22 cellular contexts compared by ENCODE assay signal in the genomic region with DNA sequence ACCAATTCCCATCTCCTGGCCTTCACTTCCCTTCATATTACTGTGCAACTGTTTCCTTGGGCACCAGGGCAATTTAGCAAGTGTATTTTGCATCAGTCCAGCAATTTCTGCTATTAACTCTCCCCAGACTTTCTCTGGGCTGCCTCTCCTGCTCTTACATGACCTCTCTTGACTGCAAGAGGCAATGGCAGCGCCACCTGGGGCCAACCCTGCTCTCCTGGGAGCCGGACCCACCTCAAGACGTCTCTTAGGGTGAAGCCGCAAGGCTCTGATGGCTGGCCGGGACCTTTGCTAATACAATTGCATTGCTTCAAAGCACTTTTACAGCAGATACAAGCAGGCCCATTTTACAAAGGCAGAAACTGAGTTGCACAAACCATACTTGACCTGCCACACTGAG.
DNase-seq lines count a peak whose midpoint lies in the region; TF ChIP-seq lines count a peak whose summit lies in the region.
"Had no signal": no experiment of that assay in that cellular context is flagged by ENCODE, and none has a peak within 500 bp of the region (broad histone marks: within the 10 kb centered on the region; RNA-seq: fewer than 3 reads in every experiment).

No MANE protein-coding gene starts in this region.

- peaks cover 10% of the 10 kb centered on the region for H3K4me1 Mint-ChIP-seq in MCF 10A (ENCODE audit: insufficient read depth, unreplicated experiment)
- H3K4me1 Mint-ChIP-seq: CD4-positive, CD25-positive, alpha-beta regulatory T cell; CD8-positive, alpha-beta memory T cell had no signal

- H2AFZ ChIP-seq in Karpas-422 (ENCODE audit: low read length) = no peak overlapping the region
- no peak overlapping the region for H2AFZ ChIP-seq in neuronal stem cell (ENCODE audit: low read length)

- H3K27ac Mint-ChIP-seq in MCF 10A (ENCODE audit: low read depth, unreplicated experiment) = no peak overlapping the region
- H3K27ac Mint-ChIP-seq: CD4-positive, CD25-positive, alpha-beta regulatory T cell; CD8-positive, alpha-beta memory T cell; H9 had no signal

- H3K27me3 ChIP-seq in BE2C (no peaks in the 10 kb centered on the region), Karpas-422 (ENCODE audit: low read length) (no peaks in the 10 kb centered on the region), WERI-Rb-1 (ENCODE audit: insufficient read depth, low read depth, severe bottlenecking) (no peaks in the 10 kb centered on the region), neuronal stem cell (ENCODE audit: control insufficient read depth in 3 of 3, insufficient read depth in 3 of 3, low read depth in 1 of 3, low read length in 3 of 3) (peaks cover 0 to 51% (median 0%) of the 10 kb centered on the region in 3 experiments)
- H3K27me3 ChIP-seq: BLaER1 treated with 17β-estradiol and CSF1 and Interleukin-3, amounts not matched to agents 10 nM and 100 nM had no signal

- H3K9me3 Mint-ChIP-seq in MCF 10A (ENCODE audit: unreplicated experiment) = peaks cover 8% of the 10 kb centered on the region
- H3K9me3 Mint-ChIP-seq: H9 had no signal

- no peaks in the 10 kb centered on the region for H3K9me2 ChIP-seq in Karpas-422 (replicated peaks; ENCODE audit: insufficient read depth, low read length)

- no peak overlapping the region for H3K23ac ChIP-seq in neuronal stem cell (ENCODE audit: low read depth, low read length, poor library complexity)

- no CpG with 5 or more reads among the region's 5 CpGs for WGBS in neuronal stem cell (ENCODE audit: extremely low coverage in 2 of 2, insufficient read length in 2 of 2, insufficient replicate concordance in 1 of 2), 2 donors

- H3K4me2 ChIP-seq in Karpas-422 (ENCODE audit: low read depth, low read length, poor library complexity, severe bottlenecking) = no peak overlapping the region
- no peak overlapping the region for H3K4me2 ChIP-seq in neuronal stem cell (ENCODE audit: insufficient read depth, low read length, poor library complexity, severe bottlenecking)
- H3K4me2 ChIP-seq: A549 had no signal

- intact Hi-C loops in MCF 10A (cut with micrococcal nuclease) = no loop called here

- H3K4ac ChIP-seq in neuronal stem cell (ENCODE audit: low read length) = no peak overlapping the region

- no peak overlapping the region for H2AK5ac ChIP-seq in neuronal stem cell (ENCODE audit: low read depth, low read length)

- POLR2A ChIA-PET in MCF 10A (lab: Yijun Ruan, JAX) = no interaction called here

- peaks cover 4% of the 10 kb centered on the region for H3K79me1 ChIP-seq in neuronal stem cell (ENCODE audit: low read depth, low read length)

- no TSS peak for BruUV-seq in MCF 10A (replicated peaks; lab: Mats Ljungman, UMichigan)

- H3K79me2 ChIP-seq in Karpas-422 (ENCODE audit: low read length) = no peaks in the 10 kb centered on the region

- H3K9ac ChIP-seq in Karpas-422 (ENCODE audit: low read length) = no peak overlapping the region
- H3K9ac ChIP-seq in neuronal stem cell (ENCODE audit: low read depth, low read length, poor library complexity) = no peak overlapping the region
- H3K9ac ChIP-seq: BLaER1 treated with 17β-estradiol and CSF1 and Interleukin-3, amounts not matched to agents 10 nM and 100 nM had no signal

- CTCF ChIA-PET in MCF 10A (lab: Yijun Ruan, JAX) = no interaction called here

- H2BK5ac ChIP-seq in neuronal stem cell (ENCODE audit: low read length) = no peak overlapping the region

- H3K4me3 Mint-ChIP-seq in MCF 10A (ENCODE audit: unreplicated experiment) = no peak overlapping the region
- H3K4me3 Mint-ChIP-seq: CD4-positive, CD25-positive, alpha-beta regulatory T cell; CD8-positive, alpha-beta memory T cell; H9; IgD-negative memory B cell had no signal

- H3K36me3 ChIP-seq in BE2C (no peaks in the 10 kb centered on the region), Karpas-422 (ENCODE audit: insufficient read depth, low read length) (no peaks in the 10 kb centered on the region), WERI-Rb-1 (no peaks in the 10 kb centered on the region), neuronal stem cell (replicated peaks in 1 of 2; ENCODE audit: control insufficient read depth in 2 of 2, insufficient read depth in 2 of 2, low read length in 2 of 2) (no peaks in the 10 kb centered on the region)
- H3K36me3 ChIP-seq: BLaER1 treated with 17β-estradiol and CSF1 and Interleukin-3, amounts not matched to agents 10 nM and 100 nM had no signal

- no peak overlapping the region for H4K8ac ChIP-seq in neuronal stem cell (ENCODE audit: low read depth, low read length)

- no peaks in the 10 kb centered on the region for H3K36me3 Mint-ChIP-seq in MCF 10A (ENCODE audit: insufficient read depth, unreplicated experiment)
- H3K36me3 Mint-ChIP-seq: CD4-positive, CD25-positive, alpha-beta regulatory T cell; IgD-negative memory B cell had no signal

- peak; percentile 13; the same call in 1 of the 2 replicates for TF ChIP-seq CTCF in BE2C (IDR thresholded peaks at IDR 0.05; ENCODE audit: low read depth, low read length)
- TF ChIP-seq CTCF in WERI-Rb-1 (IDR thresholded peaks at IDR 0.05; ENCODE audit: low read depth, low read length) = peak; percentile 13; the same call in 1 of the 2 replicates
- TF ChIP-seq CTCF in MCF 10A (IDR thresholded peaks at IDR 0.05; ENCODE audit: unreplicated experiment) = no peak

- H3K27ac ChIP-seq in Karpas-422 (ENCODE audit: low read length) (no peak overlapping the region), WERI-Rb-1 (no peak overlapping the region), neuronal stem cell (replicated peaks; ENCODE audit: low read length) (no peak overlapping the region)
- H3K27ac ChIP-seq: 22Rv1; A549; BLaER1 treated with 17β-estradiol and CSF1 and Interleukin-3, amounts not matched to agents 10 nM and 100 nM had no signal

- H3K9me3 ChIP-seq in BE2C = peaks cover 5% of the 10 kb centered on the region; the same call in 1 of the 2 replicates
- no peaks in the 10 kb centered on the region for H3K9me3 ChIP-seq in Karpas-422 (ENCODE audit: low read length)
- no peaks in the 10 kb centered on the region for H3K9me3 ChIP-seq in WERI-Rb-1 (ENCODE audit: severe bottlenecking)
- H3K9me3 ChIP-seq in neuronal stem cell (replicated peaks in 1 of 2; ENCODE audit: control insufficient read depth in 2 of 2, insufficient read depth in 1 of 2, low read depth in 1 of 2, low read length in 2 of 2) = peaks cover 0 to 2% of the 10 kb centered on the region in 2 donors
- H3K9me3 ChIP-seq: A549; BLaER1 treated with 17β-estradiol and CSF1 and Interleukin-3, amounts not matched to agents 10 nM and 100 nM had no signal

- peaks cover 29% of the 10 kb centered on the region for H3K27me3 Mint-ChIP-seq in MCF 10A (ENCODE audit: insufficient read depth, unreplicated experiment)

- H3K4me1 ChIP-seq in BE2C = peaks cover 46% of the 10 kb centered on the region
- H3K4me1 ChIP-seq in Karpas-422 (ENCODE audit: low read length) = no peaks in the 10 kb centered on the region
- H3K4me1 ChIP-seq in neuronal stem cell (ENCODE audit: control insufficient read depth in 2 of 2, insufficient read depth in 1 of 2, low read depth in 1 of 2, low read length in 2 of 2) = peaks cover 0 to 3% of the 10 kb centered on the region in 2 donors
- H3K4me1 ChIP-seq: A549 had no signal

- H4K91ac ChIP-seq in neuronal stem cell (ENCODE audit: low read depth, low read length, poor library complexity) = no peak overlapping the region

- H2BK120ac ChIP-seq in neuronal stem cell (ENCODE audit: low read depth, low read length) = no peak overlapping the region

- DNase-seq in BE2C (no peak), Karpas-422 (peak; percentile 41), WERI-Rb-1 (no peak), neuronal stem cell (ENCODE audit: low spot score) (no peak), MCF 10A (ENCODE audit: unreplicated experiment) (no peak), NCI-H446 (lab: John Stamatoyannopoulos, UW) (no peak), NCI-H2029 treated with DMSO at 0.1 percent for 48 hours (lab: John Stamatoyannopoulos, UW) (no peak)
- DNase-seq: AML-193; CD4-positive, CD25-positive, alpha-beta regulatory T cell; CD8-positive, alpha-beta memory T cell; COR-L47; DMS 273 treated with DMSO at 0.1 percent for 48 hours; DMS53; DND-41; EL; H9; KBM-7 had no signal

- H3K4me3 ChIP-seq in BE2C (ENCODE audit: low read depth, low read length) (no peak overlapping the region), Karpas-422 (ENCODE audit: low read length) (no peak overlapping the region), WERI-Rb-1 (ENCODE audit: low read depth, low read length) (no peak overlapping the region), neuronal stem cell (ENCODE audit: low read length in 2 of 2) (no peak overlapping the region)
- H3K4me3 ChIP-seq: A549; BLaER1 treated with 17β-estradiol and CSF1 and Interleukin-3, amounts not matched to agents 10 nM and 100 nM; GM12878 had no signal

- no peak overlapping the region for H2BK12ac ChIP-seq in neuronal stem cell (ENCODE audit: low read length)

- no peak overlapping the region for H2BK15ac ChIP-seq in neuronal stem cell (ENCODE audit: low read length)

- H3K18ac ChIP-seq in neuronal stem cell (ENCODE audit: low read length) = no peak overlapping the region

- H4K20me1 ChIP-seq in Karpas-422 (ENCODE audit: insufficient read depth, low read depth, low read length) = no peaks in the 10 kb centered on the region
- H4K20me1 ChIP-seq: BLaER1 treated with 17β-estradiol and CSF1 and Interleukin-3, amounts not matched to agents 10 nM and 100 nM had no signal

- peak overlapping the region; percentile 32 for H3K14ac ChIP-seq in neuronal stem cell (ENCODE audit: low read length)
